Comparison of ENCODE assay signal across 20 cellular contexts in genomic region chr12:53942467-53942997, GRCh38. TPM values are rescaled to one million over a fixed set of nuclear protein-coding genes. Genes with fewer than 3 reads are reported as not detected.
"Had no signal": no experiment of that assay in that cellular context is flagged by ENCODE, and none has a peak within 500 bp of the region (broad histone marks: within the 10 kb centered on the region; RNA-seq: fewer than 3 reads in every experiment).

No MANE protein-coding gene starts in this region.

- H3K27me3 ChIP-seq: MG63 had no signal

- H3K4me3 ChIP-seq: ascending aorta, body of pancreas, MG63 had no signal

- H3K27ac ChIP-seq: ascending aorta, body of pancreas, WERI-Rb-1 had no signal

- H3K9me3 Mint-ChIP-seq: activated CD4-positive, alpha-beta memory T cell treated with anti-CD3 and anti-CD28 coated beads, Interleukin-2, amount 10 ng/mL, durations not matched to agents 7 days and 5 days had no signal

- H3K36me3 ChIP-seq: ascending aorta, WERI-Rb-1 had no signal

- DNase-seq: activated CD4-positive, alpha-beta memory T cell treated with anti-CD3 and anti-CD28 coated beads, Interleukin-2, amount 10 ng/mL, durations not matched to agents 7 days and 5 days; activated CD4-positive, alpha-beta T cell treated with anti-CD3 and anti-CD28 coated beads for 36 hours; activated CD4-positive, alpha-beta T cell treated with anti-CD3 and anti-CD28 coated beads, Interleukin-2, amount 50 U/mL, for 1 hour; activated CD8-positive, alpha-beta memory T cell treated with anti-CD3 and anti-CD28 coated beads, Interleukin-2, amount 50 U/mL, for 4 hours; activated naive CD4-positive, alpha-beta T cell treated with anti-CD3 and anti-CD28 coated beads, Interleukin-2, amount 50 U/mL, for 16 hours; body of pancreas; MG63; MV-4-11; NCI-H1092 treated with DMSO at 0.1 percent for 48 hours; NCI-H1417 treated with DMSO at 0.1 percent for 48 hours; NCI-H1694; NCI-H2029; NCI-H2107; NCI-H524; SIG-M5; T-helper 1 cell; WERI-Rb-1 had no signal

- H3K27ac Mint-ChIP-seq: activated CD4-positive, alpha-beta memory T cell treated with anti-CD3 and anti-CD28 coated beads, Interleukin-2, amount 10 ng/mL, durations not matched to agents 7 days and 5 days; activated CD4-positive, alpha-beta T cell treated with anti-CD3 and anti-CD28 coated beads for 36 hours had no signal

- H3K9me3 ChIP-seq: ascending aorta, body of pancreas, MG63 had no signal

- H3K4me1 Mint-ChIP-seq: activated CD4-positive, alpha-beta memory T cell treated with anti-CD3 and anti-CD28 coated beads, Interleukin-2, amount 10 ng/mL, durations not matched to agents 7 days and 5 days had no signal

- H3K4me3 Mint-ChIP-seq: activated CD4-positive, alpha-beta memory T cell treated with anti-CD3 and anti-CD28 coated beads, Interleukin-2, amount 10 ng/mL, durations not matched to agents 7 days and 5 days; activated CD4-positive, alpha-beta T cell treated with anti-CD3 and anti-CD28 coated beads for 36 hours had no signal

RNA-seq across cellular contexts. Expression of gene HOXC13, which starts 3.9 kb away (rescaled TPM):
- total RNA-seq: activated CD4-positive, alpha-beta memory T cell treated with anti-CD3 and anti-CD28 coated beads, Interleukin-2, amount 10 ng/mL, durations not matched to agents 7 days and 5 days; activated CD4-positive, alpha-beta T cell treated with anti-CD3 and anti-CD28 coated beads for 36 hours; ascending aorta; body of pancreas; T-helper 2 cell treated with Interferon-gamma antibody and Interleukin-4, amounts not matched to agents 100 ng/mL and 5 ng/mL, for 36 hours had no signal

RNA-seq across cellular contexts. Expression of gene HOXC12, which starts 12.2 kb away (rescaled TPM):
- total RNA-seq: activated CD4-positive, alpha-beta memory T cell treated with anti-CD3 and anti-CD28 coated beads, Interleukin-2, amount 10 ng/mL, durations not matched to agents 7 days and 5 days; activated CD4-positive, alpha-beta T cell treated with anti-CD3 and anti-CD28 coated beads for 36 hours; ascending aorta; body of pancreas; RPMI7951; T-helper 2 cell treated with Interferon-gamma antibody and Interleukin-4, amounts not matched to agents 100 ng/mL and 5 ng/mL, for 36 hours had no signal

RNA-seq across cellular contexts. Expression of gene HOXC11, which starts 30.4 kb away (rescaled TPM):
- total RNA-seq: activated CD4-positive, alpha-beta memory T cell treated with anti-CD3 and anti-CD28 coated beads, Interleukin-2, amount 10 ng/mL, durations not matched to agents 7 days and 5 days; activated CD4-positive, alpha-beta T cell treated with anti-CD3 and anti-CD28 coated beads for 36 hours; body of pancreas; T-helper 2 cell treated with Interferon-gamma antibody and Interleukin-4, amounts not matched to agents 100 ng/mL and 5 ng/mL, for 36 hours had no signal

RNA-seq across cellular contexts. Expression of gene HOTAIR, which starts 32.2 kb away (rescaled TPM):
- total RNA-seq: activated CD4-positive, alpha-beta memory T cell treated with anti-CD3 and anti-CD28 coated beads, Interleukin-2, amount 10 ng/mL, durations not matched to agents 7 days and 5 days; activated CD4-positive, alpha-beta T cell treated with anti-CD3 and anti-CD28 coated beads for 36 hours; ascending aorta; body of pancreas; RPMI7951; T-helper 2 cell treated with Interferon-gamma antibody and Interleukin-4, amounts not matched to agents 100 ng/mL and 5 ng/mL, for 36 hours had no signal

RNA-seq across cellular contexts. Expression of gene HOXC10, which starts 42.4 kb away (rescaled TPM):
- total RNA-seq: activated CD4-positive, alpha-beta memory T cell treated with anti-CD3 and anti-CD28 coated beads, Interleukin-2, amount 10 ng/mL, durations not matched to agents 7 days and 5 days; activated CD4-positive, alpha-beta T cell treated with anti-CD3 and anti-CD28 coated beads for 36 hours; ascending aorta; body of pancreas; T-helper 2 cell treated with Interferon-gamma antibody and Interleukin-4, amounts not matched to agents 100 ng/mL and 5 ng/mL, for 36 hours had no signal
